ENCODE assay signal across 21 cellular contexts in genomic region chr9:134720136-134720753, GRCh38.
A peak's percentile ranks its signal among the peaks of the same experiment; 100 is the strongest.
DNase-seq lines count a peak whose midpoint lies in the region; ATAC-seq, FAIRE-seq and TF ChIP-seq lines count a peak whose summit lies in the region.
"Had no signal": no experiment of that assay in that cellular context is flagged by ENCODE, and none has a peak within 500 bp of the region (broad histone marks: within the 10 kb centered on the region; RNA-seq: fewer than 3 reads in every experiment).

No MANE protein-coding gene starts in this region.

- 0 out of 2 replicates have a peak, but pooled peaks cover 3% of the 10 kb centered on the region for H4K20me1 ChIP-seq in HepG2 (ENCODE audit: insufficient read depth, low read length)
- peaks cover 100% of the 10 kb centered on the region for H4K20me1 ChIP-seq in smooth muscle cell (ENCODE audit: low read depth)

- in situ Hi-C loops in HepG2 (cut with HindIII; ENCODE audit: extremely low pct_ligation_motif_present, low pct_unique_long_range_greater_than_20kb), result no loop called here

- H3K79me2 ChIP-seq in HepG2 (ENCODE audit: insufficient read depth, low read length) (no peaks in the 10 kb centered on the region), smooth muscle cell (ENCODE audit: low read depth) (peaks cover 100% of the 10 kb centered on the region)

- H3K4me1 ChIP-seq in HepG2 (ENCODE audit: insufficient read depth, low read length), result no peaks in the 10 kb centered on the region
- no peaks in the 10 kb centered on the region for H3K4me1 ChIP-seq in right lobe of liver
- peaks cover 1% of the 10 kb centered on the region for H3K4me1 ChIP-seq in mesodermal cell (ENCODE audit: control insufficient read depth, insufficient read depth, low read length, poor library complexity, severe bottlenecking)
- H3K4me1 ChIP-seq in smooth muscle cell (ENCODE audit: low read depth), result no peaks in the 10 kb centered on the region

- POLR2A ChIA-PET in HepG2 (lab: Yijun Ruan, JAX), result no interaction called here

- TF ChIP-seq EP300 in HepG2 (IDR thresholded peaks at IDR 0.05; ENCODE audit: low read depth in 2 of 2, low read length in 2 of 2), result no peak
- no peak for TF ChIP-seq EP300 in HepG2 (CRISPR knock-in tag; IDR thresholded peaks at IDR 0.05; ENCODE audit: borderline replicate concordance)

- BruUV-seq in HepG2 (replicated peaks; lab: Mats Ljungman, UMichigan), result no TSS peak

- intact Hi-C loops in HepG2 (cut with micrococcal nuclease; ENCODE audit: unreplicated experiment) (no loop called here), right lobe of liver (cut with DNase I) (no loop called here), natural killer cell (cut with micrococcal nuclease) (no loop called here)

- H3K4me2 ChIP-seq in HepG2 (ENCODE audit: low read depth, low read length) (no peak overlapping the region), smooth muscle cell (no peak overlapping the region)

- no peak overlapping the region for H2AFZ ChIP-seq in HepG2 (ENCODE audit: low read length)
- H2AFZ ChIP-seq in smooth muscle cell (ENCODE audit: low read depth), result no peak overlapping the region

- peaks cover 97% of the 10 kb centered on the region for H3F3A ChIP-seq in smooth muscle cell (ENCODE audit: low read depth)

- H3K9me3 Mint-ChIP-seq in effector memory CD8-positive, alpha-beta T cell, result no peaks in the 10 kb centered on the region
- no peaks in the 10 kb centered on the region for H3K9me3 Mint-ChIP-seq in natural killer cell
- H3K9me3 Mint-ChIP-seq: CD8-positive, alpha-beta T cell had no signal

- TF ChIP-seq RAD21 in HepG2 (CRISPR knock-in tag; IDR thresholded peaks at IDR 0.05), result no peak

- H3K27me3 ChIP-seq in HepG2 (ENCODE audit: control insufficient read depth in 1 of 2, insufficient read depth in 2 of 2, low read length in 2 of 2) (peaks cover 15 to 53% of the 10 kb centered on the region in 2 experiments), right lobe of liver (no peaks in the 10 kb centered on the region), smooth muscle cell (ENCODE audit: low read depth) (no peaks in the 10 kb centered on the region)

- no peak for DNase-seq in HepG2 (ENCODE audit: low spot score)
- DNase-seq in right lobe of liver, result no peak
- DNase-seq in smooth muscle cell (lab: John Stamatoyannopoulos, UW; ENCODE audit: unreplicated experiment), result no peak
- DNase-seq in NCI-H446 treated with DMSO at 0.1 percent for 48 hours (lab: John Stamatoyannopoulos, UW), result no peak
- no peak for DNase-seq in effector memory CD8-positive, alpha-beta T cell
- DNase-seq in natural killer cell, result no peak
- DNase-seq: CD8-positive, alpha-beta T cell; COR-L47; DMS153; DMS79 treated with DMSO at 0.1 percent for 48 hours; EL had no signal

- FAIRE-seq in HepG2 (lab: Jason Lieb, UNC), result no peak
- FAIRE-seq: A204.1, D721Med, G401.6, GM12892, GM19239, HTR-8/SVneo had no signal

- CTCF ChIA-PET in HepG2 (lab: Yijun Ruan, JAX; ENCODE audit: low intra/inter-chr PET ratio, low total read pairs), result no interaction called here

- no peak for TF ChIP-seq POLR2A in HepG2 (IDR thresholded peaks at IDR 0.05; ENCODE audit: insufficient read depth in 1 of 2, low read depth in 2 of 2, low read length in 2 of 2)
- no peak for TF ChIP-seq POLR2A in right lobe of liver (IDR thresholded peaks at IDR 0.05)

- ATAC-seq in HepG2, result no peak
- no peak for ATAC-seq in right lobe of liver
- ATAC-seq in effector memory CD8-positive, alpha-beta T cell (replicated peaks), result no peak
- ATAC-seq in natural killer cell, result no peak
- ATAC-seq: CD8-positive, alpha-beta T cell; HCT116 had no signal

- no peak overlapping the region for H3K27ac Mint-ChIP-seq in effector memory CD8-positive, alpha-beta T cell
- no peak overlapping the region for H3K27ac Mint-ChIP-seq in natural killer cell
- H3K27ac Mint-ChIP-seq: B cell; CD8-positive, alpha-beta T cell had no signal

- peaks cover 6% of the 10 kb centered on the region for H3K36me3 Mint-ChIP-seq in effector memory CD8-positive, alpha-beta T cell (ENCODE audit: insufficient read depth)
- no peaks in the 10 kb centered on the region for H3K36me3 Mint-ChIP-seq in natural killer cell
- H3K36me3 Mint-ChIP-seq: CD14-positive monocyte; CD8-positive, alpha-beta T cell had no signal

- H3K4me3 ChIP-seq in HepG2 (replicated peaks in 1 of 3; ENCODE audit: insufficient read depth in 1 of 3, low read depth in 2 of 3, low read length in 3 of 3) (no peak overlapping the region), right lobe of liver (no peak overlapping the region), mesodermal cell (ENCODE audit: extremely low read depth, insufficient read depth, low read length, poor library complexity, severe bottlenecking) (no peak overlapping the region), smooth muscle cell (no peak overlapping the region)

- H3K4me1 Mint-ChIP-seq in effector memory CD8-positive, alpha-beta T cell (ENCODE audit: low read depth in 2 of 2), result peaks cover 0 to 13% of the 10 kb centered on the region in 2 donors
- peaks cover 6 to 21% of the 10 kb centered on the region in 2 donors for H3K4me1 Mint-ChIP-seq in natural killer cell

- TF ChIP-seq CTCF in HepG2 (CRISPR knock-in tag; IDR thresholded peaks at IDR 0.05), result no peak
- TF ChIP-seq CTCF in right lobe of liver (IDR thresholded peaks at IDR 0.05), result no peak
- no peak for TF ChIP-seq CTCF in smooth muscle cell (IDR thresholded peaks at IDR 0.05; ENCODE audit: borderline replicate concordance, insufficient read depth, poor library complexity, severe bottlenecking)
- no peak for TF ChIP-seq CTCF in natural killer cell (IDR thresholded peaks at IDR 0.05)

- peaks cover 6 to 10% of the 10 kb centered on the region in 2 donors for H3K27me3 Mint-ChIP-seq in effector memory CD8-positive, alpha-beta T cell
- H3K27me3 Mint-ChIP-seq in natural killer cell (ENCODE audit: low read depth in 2 of 2), result peaks cover 9 to 11% of the 10 kb centered on the region in 2 donors

- H3K27ac ChIP-seq in HepG2 (ENCODE audit: extremely low read length, insufficient read depth, low read length) (no peak overlapping the region), right lobe of liver (no peak overlapping the region), mesodermal cell (ENCODE audit: low read depth, low read length, severe bottlenecking) (peak overlapping the region; percentile 36), smooth muscle cell (ENCODE audit: low read depth) (peak overlapping the region; percentile 51)

- H3K9me3 ChIP-seq in HepG2 (ENCODE audit: low read length), result no peaks in the 10 kb centered on the region
- H3K9me3 ChIP-seq in right lobe of liver, result no peaks in the 10 kb centered on the region
- no peaks in the 10 kb centered on the region for H3K9me3 ChIP-seq in mesodermal cell (ENCODE audit: control insufficient read depth, low read length)
- H3K9me3 ChIP-seq in smooth muscle cell (replicated peaks; ENCODE audit: low read depth), result no peaks in the 10 kb centered on the region

- no peak overlapping the region for H3K4me3 Mint-ChIP-seq in effector memory CD8-positive, alpha-beta T cell
- no peak overlapping the region for H3K4me3 Mint-ChIP-seq in natural killer cell
- H3K4me3 Mint-ChIP-seq: B cell; CD14-positive monocyte; CD8-positive, alpha-beta T cell had no signal

- H3K36me3 ChIP-seq in HepG2 (replicated peaks in 1 of 2; ENCODE audit: control insufficient read depth in 1 of 2, insufficient read depth in 2 of 2, low read length in 2 of 2) (no peaks in the 10 kb centered on the region), right lobe of liver (no peaks in the 10 kb centered on the region), mesodermal cell (ENCODE audit: control insufficient read depth, insufficient read depth, low read length) (peaks cover 97% of the 10 kb centered on the region), smooth muscle cell (ENCODE audit: low read depth) (peaks cover 6% of the 10 kb centered on the region)

- WGBS in HepG2 (ENCODE audit: low lambda C conversion rate), result 30% methylated on average over 9 of the region's 17 CpGs
- WGBS in right lobe of liver (ENCODE audit: insufficient coverage, low coverage, low lambda C conversion rate, missing lambda C conversion rate), result 82% methylated on average over 7 of the region's 17 CpGs
- 95 to 98% methylated on average over 14 to 17 of the region's 17 CpGs for WGBS in mesodermal cell (ENCODE audit: insufficient coverage in 2 of 2), 2 experiments
- WGBS in smooth muscle cell (ENCODE audit: low lambda C conversion rate), result 91% methylated on average over 17 of the region's 17 CpGs

- H3K9ac ChIP-seq in HepG2 (ENCODE audit: insufficient read depth, low read depth, low read length), result no peak overlapping the region
- no peak overlapping the region for H3K9ac ChIP-seq in smooth muscle cell (ENCODE audit: low read depth)

TF ChIP-seq in HepG2, 621 proteins besides CTCF, POLR2A, EP300 and RAD21:
- TF ChIP-seq ZNF616 (CRISPR knock-in tag; IDR thresholded peaks at IDR 0.05; ENCODE audit: low read depth) (no peak), EZH2 (conservative IDR thresholded peaks at IDR 0.05; ENCODE audit: low read depth, low read length) (0 out of 2 replicates have a peak, but pooled peaks have one; percentile 56)

Comparison
In these comparisons a context has a peak if more than half of its experiments do, and no peak if none do; other contexts are left out.
1. H3K27ac ChIP-seq: peak in mesodermal cell (single experiment) and smooth muscle cell (single experiment); none in HepG2 (single experiment) and right lobe of liver (0 of 3).